ENCODE assay signal across 19 cellular contexts in the genomic region with DNA sequence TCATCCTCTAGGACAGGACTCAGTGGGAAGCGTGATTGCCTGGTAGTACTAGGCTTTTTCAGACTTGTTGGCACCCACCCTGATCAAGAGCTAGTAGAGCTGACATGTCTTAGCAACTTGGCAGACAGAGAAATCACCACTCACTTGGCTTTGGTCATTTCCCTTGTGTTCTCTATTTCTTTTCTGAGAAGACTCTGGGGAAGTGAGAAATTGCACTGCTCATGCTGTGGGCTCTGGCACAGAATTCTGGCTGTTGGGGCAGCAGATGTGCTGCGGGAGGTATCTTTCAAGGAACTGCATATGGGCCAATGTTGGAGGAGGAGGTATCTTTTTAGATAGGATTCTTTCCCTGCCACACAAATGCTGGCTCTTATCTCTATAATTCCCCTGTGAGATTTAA.
DNase-seq lines count a peak whose midpoint lies in the region; ATAC-seq lines count a peak whose summit lies in the region.
"Had no signal": no experiment of that assay in that cellular context is flagged by ENCODE, and none has a peak within 500 bp of the region (broad histone marks: within the 10 kb centered on the region; RNA-seq: fewer than 3 reads in every experiment).

No MANE protein-coding gene starts in this region.

- H3K4me1 ChIP-seq in mesendoderm (ENCODE audit: control insufficient read depth, low read depth, low read length), result no peaks in the 10 kb centered on the region
- H3K4me1 ChIP-seq: Caco-2, gastroesophageal sphincter, testis had no signal

- H2BK120ac ChIP-seq in mesendoderm (ENCODE audit: low read depth, low read length), result no peak overlapping the region

- H2BK5ac ChIP-seq in mesendoderm (ENCODE audit: low read length), result no peak overlapping the region

- no peak overlapping the region for H4K8ac ChIP-seq in mesendoderm (ENCODE audit: low read depth, low read length)

- H3K56ac ChIP-seq in mesendoderm (ENCODE audit: low read length), result no peak overlapping the region

- H3K27ac ChIP-seq in mesendoderm (ENCODE audit: low read depth, low read length), result no peak overlapping the region
- H3K27ac ChIP-seq in substantia nigra (ENCODE audit: low read depth, low read length, poor library complexity, severe bottlenecking), result no peak overlapping the region
- H3K27ac ChIP-seq: cardiac muscle cell, gastroesophageal sphincter, HL-60, testis had no signal

- H3K79me2 ChIP-seq in mesendoderm (ENCODE audit: control insufficient read depth, insufficient read depth, low read length), result no peaks in the 10 kb centered on the region

- H3K79me1 ChIP-seq in mesendoderm (ENCODE audit: low read length), result no peaks in the 10 kb centered on the region

- no peak overlapping the region for H3K4me2 ChIP-seq in mesendoderm (ENCODE audit: low read length)

- peak; percentile 6 for DNase-seq in mesendoderm
- no peak for DNase-seq in substantia nigra (lab: John Stamatoyannopoulos, UW)
- DNase-seq in NCI-H2196 treated with DMSO at 0.1 percent for 48 hours (lab: John Stamatoyannopoulos, UW; ENCODE audit: unreplicated experiment), result no peak
- DNase-seq in stimulated activated naive CD4-positive, alpha-beta T cell (lab: John Stamatoyannopoulos, UW), result no peak
- DNase-seq: activated CD4-positive, alpha-beta T cell treated with anti-CD3 and anti-CD28 coated beads, Interleukin-2, amount 10 ng/mL, durations not matched to agents 7 days and 5 days; amniotic stem cell; Caco-2; left cardiac atrium; small intestine; stimulated activated CD8-positive, alpha-beta memory T cell treated with anti-CD3 and anti-CD28 coated beads, Interleukin-4, amount 100 ng/mL, for 48 hours; testis had no signal

- H3K4me3 ChIP-seq in mesendoderm (ENCODE audit: low read length), result no peak overlapping the region
- H3K4me3 ChIP-seq: cardiac muscle cell, gastroesophageal sphincter, testis had no signal

- no peak overlapping the region for H3K4ac ChIP-seq in mesendoderm (ENCODE audit: low read depth, low read length)

- H4K5ac ChIP-seq in mesendoderm (ENCODE audit: low read length), result no peak overlapping the region

- no peak overlapping the region for H2AK5ac ChIP-seq in mesendoderm (ENCODE audit: low read length)

- H3K18ac ChIP-seq in mesendoderm (ENCODE audit: low read length), result no peak overlapping the region

- no peak overlapping the region for H2BK15ac ChIP-seq in mesendoderm (replicated peaks; ENCODE audit: low read depth)

- H3K36me3 ChIP-seq in mesendoderm (ENCODE audit: control insufficient read depth, insufficient read depth, low read length), result no peaks in the 10 kb centered on the region
- H3K36me3 ChIP-seq: cardiac muscle cell, gastroesophageal sphincter had no signal

- H3K23ac ChIP-seq in mesendoderm (ENCODE audit: low read length), result no peak overlapping the region

- H3K9ac ChIP-seq in mesendoderm (ENCODE audit: low read length), result no peak overlapping the region

- no peaks in the 10 kb centered on the region for H3K27me3 ChIP-seq in mesendoderm (ENCODE audit: insufficient read depth, low read length, poor library complexity)
- H3K27me3 ChIP-seq: cardiac muscle cell, testis had no signal

- no CpG with 5 or more reads among the region's 2 CpGs for WGBS in mesendoderm (ENCODE audit: extremely low coverage, insufficient coverage, low lambda C conversion rate)

- ATAC-seq in GM18517 (IDR thresholded peaks at IDR 0.05; ENCODE audit: unreplicated experiment) (peak; percentile 39), GM21367 (IDR thresholded peaks at IDR 0.05; ENCODE audit: unreplicated experiment) (peak; percentile 37), HG03342 (IDR thresholded peaks at IDR 0.05; ENCODE audit: unreplicated experiment) (peak; percentile 35), HG03521 (IDR thresholded peaks at IDR 0.05; ENCODE audit: unreplicated experiment) (no peak)
- ATAC-seq: gastroesophageal sphincter; left cardiac atrium; natural killer cell treated with Interleukin-12 subunit alpha and Interleukin-12 subunit beta and Interleukin-15 and Interleukin-18, amount 100 ng/mL, for 72 hours had no signal
